In the genomic region with DNA sequence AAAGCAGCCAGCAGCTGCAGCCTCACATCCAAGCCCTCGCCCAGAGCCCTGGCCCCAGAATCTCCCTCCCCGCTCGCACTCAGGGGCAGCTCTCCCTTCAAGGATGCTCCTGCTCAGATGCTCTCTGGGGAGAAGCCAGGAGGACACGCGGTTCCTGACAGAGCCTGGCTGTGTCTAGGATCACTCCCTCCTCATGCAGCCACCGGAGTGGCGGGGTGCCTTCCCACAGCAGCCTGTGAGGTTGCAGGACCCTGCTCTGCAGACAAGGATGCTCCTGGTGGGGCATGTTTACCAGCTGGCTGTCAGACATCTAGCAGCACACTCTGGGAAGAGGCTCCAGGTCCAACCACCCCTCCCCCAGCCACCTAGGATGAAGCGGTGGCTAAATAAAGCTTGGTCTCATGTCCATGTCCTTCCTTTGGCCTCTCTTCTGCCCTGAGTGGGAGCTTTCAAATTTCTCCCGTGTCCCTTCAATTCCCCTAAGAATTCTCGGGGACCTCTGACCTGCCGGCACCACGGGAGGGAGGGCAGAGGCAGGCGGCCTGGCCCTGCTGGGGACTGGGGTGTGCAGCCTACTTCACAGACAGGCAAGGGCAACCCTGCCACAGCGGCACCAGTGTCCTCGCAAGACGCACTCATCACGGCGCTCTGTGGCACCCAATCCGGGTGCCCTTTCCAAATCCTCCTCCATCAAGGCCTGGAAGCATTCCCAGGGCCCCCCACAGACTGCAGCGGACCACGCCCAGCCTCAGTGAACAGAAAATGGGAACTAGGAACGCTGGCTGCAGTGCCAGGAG, we compare ENCODE assay signal across 27 cellular contexts.
DNase-seq lines count a peak whose midpoint lies in the region; ATAC-seq, FAIRE-seq and TF ChIP-seq lines count a peak whose summit lies in the region.
"Had no signal": no experiment of that assay in that cellular context is flagged by ENCODE, and none has a peak within 500 bp of the region (broad histone marks: within the 10 kb centered on the region; RNA-seq: fewer than 3 reads in every experiment).

No MANE protein-coding gene starts in this region.

- TF ChIP-seq EP300 in HepG2 (IDR thresholded peaks at IDR 0.05; ENCODE audit: low read depth in 2 of 2, low read length in 2 of 2): no peak
- no peak for TF ChIP-seq EP300 in HepG2 (CRISPR knock-in tag; IDR thresholded peaks at IDR 0.05; ENCODE audit: borderline replicate concordance)

- H3K4me3 Mint-ChIP-seq in brain: no peak overlapping the region
- H3K4me3 Mint-ChIP-seq: activated CD8-positive, alpha-beta memory T cell treated with anti-CD3 and anti-CD28 coated beads, Interleukin-2, amount 10 ng/mL, durations not matched to agents 7 days and 5 days; CD4-positive, alpha-beta memory T cell; type B pancreatic cell had no signal

- peak overlapping the region; percentile 67 for H3K9ac ChIP-seq in mesenchymal stem cell (ENCODE audit: low read length)
- no peak overlapping the region for H3K9ac ChIP-seq in HepG2 (ENCODE audit: insufficient read depth, low read depth, low read length)

- TF ChIP-seq POLR2A in heart left ventricle (IDR thresholded peaks at IDR 0.05): no peak
- TF ChIP-seq POLR2A in GM12891 (IDR thresholded peaks at IDR 0.05; ENCODE audit: low read depth, low read length): no peak
- TF ChIP-seq POLR2A in HepG2 (IDR thresholded peaks at IDR 0.05; ENCODE audit: insufficient read depth in 1 of 2, low read depth in 2 of 2, low read length in 2 of 2): no peak

- BruUV-seq in PC-9 (replicated peaks; lab: Mats Ljungman, UMichigan) (no TSS peak), HepG2 (replicated peaks; lab: Mats Ljungman, UMichigan) (no TSS peak)

- H3K14ac ChIP-seq in mesenchymal stem cell (ENCODE audit: low read length in 2 of 2): no peak overlapping the region

- H3K36me3 Mint-ChIP-seq in brain: no peaks in the 10 kb centered on the region
- H3K36me3 Mint-ChIP-seq: activated CD8-positive, alpha-beta memory T cell treated with anti-CD3 and anti-CD28 coated beads, Interleukin-2, amount 10 ng/mL, durations not matched to agents 7 days and 5 days; CD4-positive, alpha-beta memory T cell had no signal

- H2AFZ ChIP-seq in mesenchymal stem cell (ENCODE audit: low read depth, low read length) (no peak overlapping the region), PC-9 (no peak overlapping the region), HepG2 (ENCODE audit: low read length) (no peak overlapping the region)

- H3K23ac ChIP-seq in mesenchymal stem cell (ENCODE audit: low read length in 2 of 2): no peak overlapping the region

- H3K27ac Mint-ChIP-seq in brain: peak overlapping the region in 3 of 5 experiments; percentile 85 to 91 (median 85)
- H3K27ac Mint-ChIP-seq: activated CD8-positive, alpha-beta memory T cell treated with anti-CD3 and anti-CD28 coated beads, Interleukin-2, amount 10 ng/mL, durations not matched to agents 7 days and 5 days; activated T-helper 2 cell treated with anti-CD3 and anti-CD28 coated beads, Interferon-gamma antibody, Interleukin-2, Interleukin-4, amounts not matched to agents 10 μg/mL and 5 μg/mL and 100 μg/mL, durations not matched to agents 14 hours and 24 hours and 36 hours; CD4-positive, alpha-beta memory T cell; nephron progenitor cell had no signal

- CTCF ChIA-PET in PC-9 (lab: Charles Lee) (interaction anchor here (0.6 kb wide), 1 partner anchor 38 kb away, joined by 3 read pairs; no protein-coding TSS in a partner anchor), HepG2 (lab: Yijun Ruan, JAX; ENCODE audit: low intra/inter-chr PET ratio, low total read pairs) (no interaction called here)

- H2BK15ac ChIP-seq in mesenchymal stem cell (ENCODE audit: low read depth, poor library complexity, severe bottlenecking): no peak overlapping the region

- TF ChIP-seq CTCF in heart left ventricle (IDR thresholded peaks at IDR 0.05) (no peak), right atrium auricular region (IDR thresholded peaks at IDR 0.05) (no peak), brain (conservative IDR thresholded peaks at IDR 0.05) (no peak), PC-9 (conservative IDR thresholded peaks at IDR 0.05) (no peak), HepG2 (CRISPR knock-in tag; IDR thresholded peaks at IDR 0.05) (no peak)

- 75 to 86% (median 82%) methylated on average over 12 to 22 of the region's 22 CpGs for WGBS in heart left ventricle, 4 donors
- WGBS in mesenchymal stem cell: 87% methylated on average over 22 of the region's 22 CpGs
- WGBS in aorta, 2 donors: 87 to 92% methylated on average over 22 of the region's 22 CpGs
- WGBS in HepG2 (ENCODE audit: low lambda C conversion rate): 95% methylated on average over 16 of the region's 22 CpGs

- H3K27ac ChIP-seq in heart left ventricle: no peak overlapping the region
- no peak overlapping the region for H3K27ac ChIP-seq in right atrium auricular region
- no peak overlapping the region for H3K27ac ChIP-seq in mesenchymal stem cell (ENCODE audit: low read length, poor library complexity, severe bottlenecking)
- no peak overlapping the region for H3K27ac ChIP-seq in aorta (ENCODE audit: low read depth in 1 of 2, low read length in 2 of 2)
- H3K27ac ChIP-seq in PC-9: no peak overlapping the region
- H3K27ac ChIP-seq in HepG2 (ENCODE audit: extremely low read length, insufficient read depth, low read length): no peak overlapping the region
- H3K27ac ChIP-seq: HL-60, prostate gland, SJCRH30 had no signal

- no peak overlapping the region for H2BK5ac ChIP-seq in mesenchymal stem cell (ENCODE audit: low read depth, low read length, poor library complexity, severe bottlenecking)

- no peak for TF ChIP-seq RAD21 in HepG2 (CRISPR knock-in tag; IDR thresholded peaks at IDR 0.05)

- no peak for FAIRE-seq in GM12891 (lab: Jason Lieb, UNC)
- FAIRE-seq in HepG2 (lab: Jason Lieb, UNC): no peak
- FAIRE-seq: H54, K562, keratinocyte had no signal

- H3K27me3 Mint-ChIP-seq in brain: peaks cover 3% of the 10 kb centered on the region
- H3K27me3 Mint-ChIP-seq: activated CD8-positive, alpha-beta memory T cell treated with anti-CD3 and anti-CD28 coated beads, Interleukin-2, amount 10 ng/mL, durations not matched to agents 7 days and 5 days; CD4-positive, alpha-beta memory T cell; type B pancreatic cell had no signal

- H3K36me3 ChIP-seq in heart left ventricle (no peaks in the 10 kb centered on the region), right atrium auricular region (no peaks in the 10 kb centered on the region), mesenchymal stem cell (ENCODE audit: control insufficient read depth in 1 of 2, insufficient read depth in 2 of 2, low read depth in 1 of 2, low read length in 2 of 2) (peaks cover 12 to 62% of the 10 kb centered on the region in 2 experiments), aorta (ENCODE audit: control insufficient read depth in 1 of 2, insufficient read depth in 2 of 2, low read length in 1 of 2) (no peaks in the 10 kb centered on the region), PC-9 (ENCODE audit: low read depth) (no peaks in the 10 kb centered on the region), HepG2 (replicated peaks in 1 of 2; ENCODE audit: control insufficient read depth in 1 of 2, insufficient read depth in 2 of 2, low read length in 2 of 2) (peaks cover 18 to 34% of the 10 kb centered on the region in 2 experiments; a peak in 4 of 5 replicates)
- H3K36me3 ChIP-seq: adrenal gland, prostate gland had no signal

- intact Hi-C loops in heart left ventricle (cut with DNase I) (no loop called here), aorta (cut with DNase I) (no loop called here), PC-9 (cut with micrococcal nuclease; ENCODE audit: unreplicated experiment) (no loop called here), HepG2 (cut with micrococcal nuclease; ENCODE audit: unreplicated experiment) (no loop called here)

- in situ Hi-C loops in HepG2 (cut with HindIII; ENCODE audit: extremely low pct_ligation_motif_present, low pct_unique_long_range_greater_than_20kb): no loop called here

- no peaks in the 10 kb centered on the region for H3K9me2 ChIP-seq in PC-9 (ENCODE audit: insufficient read depth)

- H3K27me3 ChIP-seq in heart left ventricle (no peaks in the 10 kb centered on the region), right atrium auricular region (no peaks in the 10 kb centered on the region), mesenchymal stem cell (ENCODE audit: control insufficient read depth in 1 of 2, insufficient read depth in 1 of 2, low read length in 2 of 2) (no peaks in the 10 kb centered on the region), aorta (ENCODE audit: control insufficient read depth in 1 of 2, insufficient read depth in 2 of 2, low read length in 1 of 2) (no peaks in the 10 kb centered on the region), PC-9 (ENCODE audit: insufficient read depth, low read depth) (no peaks in the 10 kb centered on the region), HepG2 (ENCODE audit: control insufficient read depth in 1 of 2, insufficient read depth in 2 of 2, low read length in 2 of 2) (no peaks in the 10 kb centered on the region)
- H3K27me3 ChIP-seq: adrenal gland, SJCRH30 had no signal

- H3K79me1 ChIP-seq in mesenchymal stem cell (replicated peaks; ENCODE audit: low read length, poor library complexity, severe bottlenecking): peaks cover 45% of the 10 kb centered on the region

- H3K9me3 ChIP-seq in heart left ventricle (no peaks in the 10 kb centered on the region), right atrium auricular region (no peaks in the 10 kb centered on the region), mesenchymal stem cell (ENCODE audit: control insufficient read depth, low read length) (no peaks in the 10 kb centered on the region), aorta (ENCODE audit: control insufficient read depth, low read length) (no peaks in the 10 kb centered on the region), PC-9 (ENCODE audit: insufficient read depth, low read depth) (no peaks in the 10 kb centered on the region), HepG2 (ENCODE audit: low read length) (no peaks in the 10 kb centered on the region)
- H3K9me3 ChIP-seq: adrenal gland, prostate gland, SJCRH30 had no signal

- DNase-seq in heart left ventricle: peak in 2 of 5 donors; percentile 24 to 60
- DNase-seq in right atrium auricular region (ENCODE audit: low spot score): no peak
- no peak for DNase-seq in mesenchymal stem cell
- no peak for DNase-seq in aorta
- no peak for DNase-seq in PC-9
- DNase-seq in GM12891 (ENCODE audit: insufficient read length, low spot score): no peak
- DNase-seq in HepG2 (ENCODE audit: low spot score): no peak
- DNase-seq: ACHN; activated CD4-positive, alpha-beta T cell treated with anti-CD3 and anti-CD28 coated beads for 1 hour; activated CD8-positive, alpha-beta memory T cell treated with anti-CD3 and anti-CD28 coated beads, Interleukin-2, amount 10 ng/mL, durations not matched to agents 7 days and 5 days; CD4-positive, alpha-beta memory T cell; central memory CD4-positive, alpha-beta T cell; DMS79 treated with DMSO at 0.1 percent for 48 hours; effector CD8-positive, alpha-beta T cell; NCI-H1930; NCI-H524; nephron progenitor cell; SJCRH30 had no signal

- no peaks in the 10 kb centered on the region for H3K9me3 Mint-ChIP-seq in brain
- H3K9me3 Mint-ChIP-seq: activated T-helper 2 cell treated with anti-CD3 and anti-CD28 coated beads, Interferon-gamma antibody, Interleukin-2, Interleukin-4, amounts not matched to agents 10 μg/mL and 5 μg/mL and 100 μg/mL, durations not matched to agents 14 hours and 24 hours and 36 hours; nephron progenitor cell; type B pancreatic cell had no signal

- peak overlapping the region in 1 of 2 experiments; percentile 28 for H3K18ac ChIP-seq in mesenchymal stem cell (ENCODE audit: low read depth in 1 of 2, low read length in 2 of 2)

- no peak overlapping the region for H4K91ac ChIP-seq in mesenchymal stem cell (ENCODE audit: low read length)

- H3K4me1 Mint-ChIP-seq in brain: peaks cover 86% of the 10 kb centered on the region
- H3K4me1 Mint-ChIP-seq: activated CD8-positive, alpha-beta memory T cell treated with anti-CD3 and anti-CD28 coated beads, Interleukin-2, amount 10 ng/mL, durations not matched to agents 7 days and 5 days; CD4-positive, alpha-beta memory T cell had no signal

- POLR2A ChIA-PET in PC-9 (lab: Charles Lee; ENCODE audit: unreplicated experiment): no interaction called here
- POLR2A ChIA-PET in HepG2 (lab: Yijun Ruan, JAX): no interaction called here

- H3K4me1 ChIP-seq in heart left ventricle (peaks cover 0 to 12% (median 4%) of the 10 kb centered on the region in 12 donors), right atrium auricular region (peaks cover 0 to 7% of the 10 kb centered on the region in 2 donors), mesenchymal stem cell (ENCODE audit: control insufficient read depth, insufficient read depth, low read depth, low read length) (peaks cover 32% of the 10 kb centered on the region), aorta (ENCODE audit: control insufficient read depth in 1 of 2, insufficient read depth in 2 of 2, low read length in 2 of 2) (no peaks in the 10 kb centered on the region), PC-9 (replicated peaks; ENCODE audit: insufficient read depth) (no peaks in the 10 kb centered on the region), HepG2 (ENCODE audit: insufficient read depth, low read length) (no peaks in the 10 kb centered on the region)
- H3K4me1 ChIP-seq: prostate gland had no signal

- no peak overlapping the region for H2BK12ac ChIP-seq in mesenchymal stem cell (ENCODE audit: low read length in 2 of 2)

- H4K20me1 ChIP-seq in PC-9 (ENCODE audit: insufficient read depth): no peaks in the 10 kb centered on the region
- peaks cover 6% of the 10 kb centered on the region; the same call in 1 of the 2 replicates for H4K20me1 ChIP-seq in HepG2 (ENCODE audit: insufficient read depth, low read length)

- H4K8ac ChIP-seq in mesenchymal stem cell (ENCODE audit: low read length): peak overlapping the region; percentile 22

- H3F3A ChIP-seq in PC-9 (ENCODE audit: insufficient read depth, low read depth): peaks cover 6% of the 10 kb centered on the region; the same call in 1 of the 2 replicates

- no peak overlapping the region for H2BK120ac ChIP-seq in mesenchymal stem cell (ENCODE audit: low read depth, low read length)

- H3K79me2 ChIP-seq in PC-9 (ENCODE audit: low read depth) (no peaks in the 10 kb centered on the region), HepG2 (ENCODE audit: insufficient read depth, low read length) (no peaks in the 10 kb centered on the region)

- no peak overlapping the region for H3K4me2 ChIP-seq in mesenchymal stem cell (ENCODE audit: low read length, poor library complexity, severe bottlenecking)
- H3K4me2 ChIP-seq in PC-9: no peak overlapping the region
- no peak overlapping the region for H3K4me2 ChIP-seq in HepG2 (ENCODE audit: low read depth, low read length)

- no peak overlapping the region for H2AK5ac ChIP-seq in mesenchymal stem cell (ENCODE audit: low read length, severe bottlenecking)

- no peak overlapping the region for H3K4ac ChIP-seq in mesenchymal stem cell (ENCODE audit: low read depth in 1 of 2, low read length in 2 of 2)

- H3K4me3 ChIP-seq in heart left ventricle (no peak overlapping the region), right atrium auricular region (no peak overlapping the region), mesenchymal stem cell (ENCODE audit: insufficient read depth in 1 of 2, low read depth in 1 of 2, low read length in 2 of 2) (no peak overlapping the region), aorta (ENCODE audit: low read length in 2 of 2) (no peak overlapping the region), PC-9 (no peak overlapping the region), HepG2 (replicated peaks in 1 of 3; ENCODE audit: insufficient read depth in 1 of 3, low read depth in 2 of 3, low read length in 3 of 3) (no peak overlapping the region)
- H3K4me3 ChIP-seq: adrenal gland, K562, prostate gland, SJCRH30 had no signal

- ATAC-seq in heart left ventricle (peak in 3 of 4 donors; percentile 42 to 55 (median 45)), aorta (ENCODE audit: low FRiP score) (peak; percentile 42), HepG2 (no peak; the same call in 2 of the 3 replicates)
- ATAC-seq: activated CD8-positive, alpha-beta memory T cell treated with anti-CD3 and anti-CD28 coated beads, Interleukin-2, amount 10 ng/mL, durations not matched to agents 7 days and 5 days had no signal
